In genomic region chr2:204545861-204546773, GRCh38 we compare ENCODE assay signal across 8 cellular contexts. TPM values are rescaled to one million over a fixed set of nuclear protein-coding genes. Genes with fewer than 3 reads are reported as not detected.
A peak's percentile ranks its signal among the peaks of the same experiment; 100 is the strongest.
DNase-seq lines count a peak whose midpoint lies in the region; ATAC-seq and TF ChIP-seq lines count a peak whose summit lies in the region.

No MANE protein-coding gene starts in this region.

- no peaks in the 10 kb centered on the region for H3K36me3 ChIP-seq in kidney epithelial cell (ENCODE audit: control insufficient read depth, insufficient read depth, low read length)

- in situ Hi-C loops in astrocyte of the cerebellum (cut with HindIII; ENCODE audit: low sequenced_read_pairs) = no loop called here

- H3K27ac Mint-ChIP-seq in stimulated activated memory B cell treated with anti-CD40 and anti-IgM and Interleukin-4, amounts not matched to agents 10 μg/mL and 1 μg/mL and 100 μg/mL, for 72 hours = no peak overlapping the region

- ATAC-seq in stimulated activated memory B cell treated with anti-CD40 and anti-IgM and Interleukin-4, amounts not matched to agents 10 μg/mL and 1 μg/mL and 100 μg/mL, for 72 hours = peak; percentile 10

- peak; percentile 6 for DNase-seq in stimulated activated CD4-positive, alpha-beta T cell treated with anti-CD3 and anti-CD28 coated beads, Interleukin-4, amount 100 ng/mL, for 1 hour
- DNase-seq in stimulated activated CD4-positive, alpha-beta T cell treated with anti-CD3 and anti-CD28 coated beads, Interleukin-4, amount 100 ng/mL, for 4 hours = no peak
- DNase-seq in NCI-H1105 (lab: John Stamatoyannopoulos, UW) (peak; percentile 58), astrocyte of the cerebellum (ENCODE audit: low read depth) (no peak), kidney epithelial cell (ENCODE audit: low read depth) (no peak), putamen (ENCODE audit: low spot score) (no peak), NCI-H82 (lab: John Stamatoyannopoulos, UW) (no peak)

- H3K36me3 Mint-ChIP-seq in stimulated activated memory B cell treated with anti-CD40 and anti-IgM and Interleukin-4, amounts not matched to agents 10 μg/mL and 1 μg/mL and 100 μg/mL, for 72 hours = no peaks in the 10 kb centered on the region

- TF ChIP-seq CTCF in astrocyte of the cerebellum (IDR thresholded peaks at IDR 0.05; ENCODE audit: low read depth, low read length, missing control alignments) = no peak
- no peak for TF ChIP-seq CTCF in kidney epithelial cell (IDR thresholded peaks at IDR 0.05; ENCODE audit: insufficient read depth, low read length, poor library complexity, severe bottlenecking)

- H3K4me3 ChIP-seq in astrocyte of the cerebellum (ENCODE audit: low read depth, low read length) (peak overlapping the region; percentile 69), kidney epithelial cell (ENCODE audit: low read depth, low read length) (peak overlapping the region; percentile 71)

- peak overlapping the region; percentile 4 for H3K4me3 Mint-ChIP-seq in stimulated activated memory B cell treated with anti-CD40 and anti-IgM and Interleukin-4, amounts not matched to agents 10 μg/mL and 1 μg/mL and 100 μg/mL, for 72 hours

- H3K27me3 Mint-ChIP-seq in stimulated activated memory B cell treated with anti-CD40 and anti-IgM and Interleukin-4, amounts not matched to agents 10 μg/mL and 1 μg/mL and 100 μg/mL, for 72 hours = peaks cover 23% of the 10 kb centered on the region

- H3K9me3 Mint-ChIP-seq in stimulated activated memory B cell treated with anti-CD40 and anti-IgM and Interleukin-4, amounts not matched to agents 10 μg/mL and 1 μg/mL and 100 μg/mL, for 72 hours = no peaks in the 10 kb centered on the region

- no peaks in the 10 kb centered on the region for H3K27me3 ChIP-seq in kidney epithelial cell (ENCODE audit: control insufficient read depth, insufficient read depth, low read length)

- peaks cover 12% of the 10 kb centered on the region for H3K4me1 Mint-ChIP-seq in stimulated activated memory B cell treated with anti-CD40 and anti-IgM and Interleukin-4, amounts not matched to agents 10 μg/mL and 1 μg/mL and 100 μg/mL, for 72 hours

RNA-seq across cellular contexts. Expression of gene PARD3B, which starts 0.8 kb away (rescaled TPM):
- total RNA-seq in kidney epithelial cell = 6.5 and 6.6 TPM in 2 replicates

Comparison
In these comparisons a context has a peak if more than half of its experiments do, and no peak if none do; other contexts are left out.
1. DNase-seq: peak in stimulated activated CD4-positive, alpha-beta T cell treated with anti-CD3 and anti-CD28 coated beads, Interleukin-4, amount 100 ng/mL, for 1 hour (single experiment) and NCI-H1105 (single experiment); none in stimulated activated CD4-positive, alpha-beta T cell treated with anti-CD3 and anti-CD28 coated beads, Interleukin-4, amount 100 ng/mL, for 4 hours (0 of 2), astrocyte of the cerebellum (single experiment), kidney epithelial cell (single experiment), putamen (single experiment) and NCI-H82 (single experiment).